Comparison of ENCODE assay signal across 8 cellular contexts in genomic region chr6:125749864-125750691, GRCh38. TPM values are rescaled to one million over a fixed set of nuclear protein-coding genes. Genes with fewer than 3 reads are reported as not detected.
DNase-seq lines count a peak whose midpoint lies in the region; ATAC-seq and TF ChIP-seq lines count a peak whose summit lies in the region.

No MANE protein-coding gene starts in this region.

- H3K27ac ChIP-seq in upper lobe of left lung: peak overlapping the region; percentile 81 to 89 (median 83)

- H3K4me1 ChIP-seq in upper lobe of left lung: peaks cover 21 to 49% (median 29%) of the 10 kb centered on the region in 4 donors

- H3K9me3 ChIP-seq in upper lobe of left lung: no peaks in the 10 kb centered on the region

- DNase-seq in GM12865 (ENCODE audit: low read depth) (peak; percentile 23), NCI-H345 (lab: John Stamatoyannopoulos, UW) (peak; percentile 66), cardiac fibroblast (ENCODE audit: low read depth in 2 of 2) (no peak), medulla oblongata (ENCODE audit: extremely low spot score) (peak; percentile 42), upper lobe of left lung (no peak), cortex of kidney (lab: John Stamatoyannopoulos, UW) (no peak)

- H3K27me3 ChIP-seq in upper lobe of left lung: peaks cover 0 to 30% (median 9%) of the 10 kb centered on the region in 4 donors

- H3K36me3 ChIP-seq in upper lobe of left lung: no peaks in the 10 kb centered on the region

- ATAC-seq in upper lobe of left lung (ENCODE audit: low FRiP score in 2 of 2) (no peak), GM19324 (IDR thresholded peaks at IDR 0.05; ENCODE audit: low FRiP score, unreplicated experiment) (no peak), HG02852 (IDR thresholded peaks at IDR 0.05; ENCODE audit: unreplicated experiment) (no peak)

- TF ChIP-seq POLR2A in upper lobe of left lung (IDR thresholded peaks at IDR 0.05): no peak

- TF ChIP-seq EP300 in upper lobe of left lung (IDR thresholded peaks at IDR 0.05): no peak

- H3K4me3 ChIP-seq in GM12865 (ENCODE audit: low read depth, low read length) (peak overlapping the region; percentile 70), cardiac fibroblast (replicated peaks in 1 of 2; ENCODE audit: low read depth in 2 of 2, low read length in 2 of 2) (peak overlapping the region; percentile 55 to 66), upper lobe of left lung (peak overlapping the region; percentile 65 to 86 (median 74))

- WGBS in upper lobe of left lung, 2 donors: 5 to 7% methylated on average over 32 to 34 of the region's 35 CpGs

- TF ChIP-seq CTCF in GM12865 (IDR thresholded peaks at IDR 0.05; ENCODE audit: insufficient read depth, low read depth, low read length, missing control alignments) (no peak), cardiac fibroblast (IDR thresholded peaks at IDR 0.05; ENCODE audit: low read depth, low read length) (no peak), upper lobe of left lung (IDR thresholded peaks at IDR 0.05) (no peak)

RNA-seq across cellular contexts. Expression of gene HEY2, which starts 0.6 kb away (rescaled TPM):
- 1 to 10 TPM; 1.3 to 3.3 (median 1.8) TPM for total RNA-seq in upper lobe of left lung

RNA-seq across cellular contexts. Expression of gene NCOA7, which starts 40.7 kb away (rescaled TPM):
- total RNA-seq in upper lobe of left lung: 10 to 100 TPM; 33.5 to 75.6 (median 48.9) TPM

Comparison
In these comparisons a context has a peak if more than half of its experiments do, and no peak if none do; other contexts are left out.
1. DNase-seq: peak in GM12865 (single experiment), NCI-H345 (single experiment) and medulla oblongata (single experiment); none in cardiac fibroblast (0 of 2), upper lobe of left lung (0 of 2) and cortex of kidney (single experiment).
2. Peak in every context shown above with its lines, with median percentiles within 50 percentile points of each other: H3K4me3 ChIP-seq.